In the genomic region with DNA sequence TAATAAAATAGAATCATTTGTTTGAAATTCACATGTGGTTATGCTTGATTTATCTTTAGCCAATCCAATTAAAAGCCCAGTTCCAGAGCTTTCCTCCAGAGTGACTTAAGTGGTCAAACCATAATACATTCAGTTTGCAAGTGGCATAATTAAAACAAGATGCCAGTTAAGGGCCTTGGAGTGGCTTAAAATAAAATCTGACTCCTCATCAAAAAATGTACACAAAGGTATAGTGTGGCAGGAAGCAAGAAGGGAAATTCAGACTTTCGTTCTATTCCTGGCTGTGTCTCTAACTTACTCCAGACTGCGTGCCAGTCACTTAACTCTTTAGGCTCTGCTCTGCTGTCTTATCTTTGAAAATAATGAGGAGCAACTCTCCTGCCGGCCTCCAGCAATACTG, we compare ENCODE assay signal across 1 cellular context.
TF ChIP-seq lines count a peak whose summit lies in the region.

No MANE protein-coding gene starts in this region.

TF ChIP-seq in GM23338, 12 proteins besides CTCF, POLR2A, EP300 and RAD21:
- TF ChIP-seq ZNF462 (CRISPR knock-in tag; IDR thresholded peaks at IDR 0.05): no peak
- TF ChIP-seq POLR2AphosphoS5 (IDR thresholded peaks at IDR 0.05; ENCODE audit: low read depth): no peak
- no peak for TF ChIP-seq ETS1 (IDR thresholded peaks at IDR 0.05)
- TF ChIP-seq, protein P1, sequence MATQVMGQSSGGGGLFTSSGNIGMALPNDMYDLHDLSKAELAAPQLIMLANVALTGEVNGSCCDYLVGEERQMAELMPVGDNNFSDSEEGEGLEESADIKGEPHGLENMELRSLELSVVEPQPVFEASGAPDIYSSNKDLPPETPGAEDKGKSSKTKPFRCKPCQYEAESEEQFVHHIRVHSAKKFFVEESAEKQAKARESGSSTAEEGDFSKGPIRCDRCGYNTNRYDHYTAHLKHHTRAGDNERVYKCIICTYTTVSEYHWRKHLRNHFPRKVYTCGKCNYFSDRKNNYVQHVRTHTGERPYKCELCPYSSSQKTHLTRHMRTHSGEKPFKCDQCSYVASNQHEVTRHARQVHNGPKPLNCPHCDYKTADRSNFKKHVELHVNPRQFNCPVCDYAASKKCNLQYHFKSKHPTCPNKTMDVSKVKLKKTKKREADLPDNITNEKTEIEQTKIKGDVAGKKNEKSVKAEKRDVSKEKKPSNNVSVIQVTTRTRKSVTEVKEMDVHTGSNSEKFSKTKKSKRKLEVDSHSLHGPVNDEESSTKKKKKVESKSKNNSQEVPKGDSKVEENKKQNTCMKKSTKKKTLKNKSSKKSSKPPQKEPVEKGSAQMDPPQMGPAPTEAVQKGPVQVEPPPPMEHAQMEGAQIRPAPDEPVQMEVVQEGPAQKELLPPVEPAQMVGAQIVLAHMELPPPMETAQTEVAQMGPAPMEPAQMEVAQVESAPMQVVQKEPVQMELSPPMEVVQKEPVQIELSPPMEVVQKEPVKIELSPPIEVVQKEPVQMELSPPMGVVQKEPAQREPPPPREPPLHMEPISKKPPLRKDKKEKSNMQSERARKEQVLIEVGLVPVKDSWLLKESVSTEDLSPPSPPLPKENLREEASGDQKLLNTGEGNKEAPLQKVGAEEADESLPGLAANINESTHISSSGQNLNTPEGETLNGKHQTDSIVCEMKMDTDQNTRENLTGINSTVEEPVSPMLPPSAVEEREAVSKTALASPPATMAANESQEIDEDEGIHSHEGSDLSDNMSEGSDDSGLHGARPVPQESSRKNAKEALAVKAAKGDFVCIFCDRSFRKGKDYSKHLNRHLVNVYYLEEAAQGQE (IDR thresholded peaks at IDR 0.05; ENCODE audit: unreplicated experiment): no peak
- TF ChIP-seq NANOG (IDR thresholded peaks at IDR 0.05; ENCODE audit: borderline replicate concordance): no peak
- TF ChIP-seq ZNF331 (CRISPR knock-in tag; IDR thresholded peaks at IDR 0.05; ENCODE audit: low read depth): no peak
- TF ChIP-seq STAT1 (IDR thresholded peaks at IDR 0.05; ENCODE audit: unreplicated experiment): no peak
- TF ChIP-seq EZH2phosphoT487 (IDR thresholded peaks at IDR 0.05; ENCODE audit: unreplicated experiment): no peak
- no peak for TF ChIP-seq ZNF114 (CRISPR knock-in tag; IDR thresholded peaks at IDR 0.05)
- no peak for TF ChIP-seq CREB1 (CRISPR knock-in tag; IDR thresholded peaks at IDR 0.05; ENCODE audit: low read depth)
- TF ChIP-seq EZH2 (IDR thresholded peaks at IDR 0.05; ENCODE audit: low read depth, unreplicated experiment): no peak
- no peak for TF ChIP-seq JUNB (IDR thresholded peaks at IDR 0.05; ENCODE audit: unreplicated experiment)
